34 cellular contexts compared by ENCODE assay signal in genomic region chr7:108053250-108053649, GRCh38.
"Had no signal": no experiment of that assay in that cellular context is flagged by ENCODE, and none has a peak within 500 bp of the region (broad histone marks: within the 10 kb centered on the region; RNA-seq: fewer than 3 reads in every experiment).

No MANE protein-coding gene starts in this region.

- H3K27me3 ChIP-seq: MG63 had no signal

- H3K36me3 ChIP-seq: MG63 had no signal

- DNase-seq: Karpas-422, Kasumi-1, MG63, MM.1S, MV-4-11, NCI-H1048, NCI-H1092, NCI-H1092 treated with DMSO at 0.1 percent for 48 hours, NCI-H1105, NCI-H1105 treated with DMSO at 0.1 percent for 48 hours, NCI-H1417, NCI-H1417 treated with DMSO at 0.1 percent for 48 hours, NCI-H1436, NCI-H1436 treated with DMSO at 0.1 percent for 48 hours, NCI-H146, NCI-H1694 treated with DMSO at 0.1 percent for 48 hours, NCI-H187, NCI-H187 treated with DMSO at 0.1 percent for 48 hours, NCI-H1930, NCI-H2029, NCI-H2029 treated with DMSO at 0.1 percent for 48 hours, NCI-H2081, NCI-H2081 treated with DMSO at 0.1 percent for 48 hours, NCI-H2107, NCI-H2171, NCI-H2171 treated with DMSO at 0.1 percent for 48 hours, NCI-H2227 treated with DMSO at 0.1 percent for 48 hours, NCI-H226, NCI-H345, NCI-H446, NCI-H446 treated with DMSO at 0.1 percent for 48 hours, NCI-H510A, NCI-H510A treated with DMSO at 0.1 percent for 48 hours, NCI-H524 had no signal

- H3K4me3 ChIP-seq: MG63 had no signal

- H3K9me3 ChIP-seq: MG63 had no signal
